ENCODE assay signal across 11 cellular contexts in the genomic region with DNA sequence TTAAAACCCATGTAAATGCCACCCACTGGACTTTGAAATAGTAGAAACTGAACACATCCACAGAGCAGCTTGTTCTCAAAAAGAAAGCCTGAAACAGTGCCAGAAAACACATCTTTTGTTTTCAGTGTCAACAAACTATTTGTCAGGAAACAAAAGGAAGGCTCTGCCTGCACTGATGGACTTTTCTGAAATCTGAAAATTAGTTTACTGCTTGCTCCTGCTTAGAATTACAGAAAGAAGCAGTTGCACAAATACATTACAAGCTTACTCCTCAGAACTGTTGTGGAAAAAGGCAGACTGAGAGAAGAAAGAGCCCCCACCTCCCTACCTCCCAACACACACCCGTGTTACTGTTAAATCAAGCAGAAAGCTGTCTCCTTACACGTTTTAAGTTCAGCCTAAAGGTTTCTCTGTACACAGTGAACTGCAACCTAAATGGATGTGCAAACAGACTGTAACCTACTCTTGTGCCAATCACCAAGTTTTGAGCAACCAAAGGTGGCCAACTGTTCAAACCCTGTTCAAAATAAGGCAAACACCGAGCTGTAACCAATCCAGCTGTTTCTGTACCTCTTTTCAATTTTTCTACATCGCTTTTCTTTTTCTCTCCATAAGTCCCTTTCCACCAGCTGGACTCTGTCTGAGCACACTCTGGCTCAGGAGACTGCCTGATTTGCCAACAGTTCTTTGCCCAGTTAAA. TPM values are rescaled to one million over a fixed set of nuclear protein-coding genes. Genes with fewer than 3 reads are reported as not detected.
DNase-seq lines count a peak whose midpoint lies in the region; ATAC-seq, FAIRE-seq and TF ChIP-seq lines count a peak whose summit lies in the region.
"Had no signal": no experiment of that assay in that cellular context is flagged by ENCODE, and none has a peak within 500 bp of the region (broad histone marks: within the 10 kb centered on the region; RNA-seq: fewer than 3 reads in every experiment).

No MANE protein-coding gene starts in this region.

- peak; percentile 34 for ATAC-seq in HG02943 (IDR thresholded peaks at IDR 0.05; ENCODE audit: low read depth, unreplicated experiment)
- no peak for ATAC-seq in HG02840 (IDR thresholded peaks at IDR 0.05; ENCODE audit: low FRiP score, unreplicated experiment)
- ATAC-seq: activated naive CD4-positive, alpha-beta T cell treated with anti-CD3 and anti-CD28 coated beads, Interleukin-2, amount 50 U/mL, for 72 hours had no signal

- peak overlapping the region; percentile 58 to 92 (median 87) for H3K27ac Mint-ChIP-seq in nephron
- H3K27ac Mint-ChIP-seq in CD14-positive monocyte: no peak overlapping the region
- H3K27ac Mint-ChIP-seq: activated naive CD4-positive, alpha-beta T cell treated with anti-CD3 and anti-CD28 coated beads, Interleukin-2, amount 50 U/mL, for 72 hours; immature natural killer cell had no signal

- intact Hi-C loops in CD14-positive monocyte (cut with micrococcal nuclease): no loop called here

- peak overlapping the region; percentile 97 for H3K27ac ChIP-seq in caudate nucleus (ENCODE audit: low read depth, low read length)
- H3K27ac ChIP-seq: SJCRH30 had no signal

- TF ChIP-seq CTCF in nephron (IDR thresholded peaks at IDR 0.05; ENCODE audit: unreplicated experiment in 3 of 3): no peak
- TF ChIP-seq CTCF in CD14-positive monocyte (IDR thresholded peaks at IDR 0.05): no peak

- TF ChIP-seq POLR2A in GM12892 (IDR thresholded peaks at IDR 0.05; ENCODE audit: low read depth, low read length): no peak

- H3K4me1 Mint-ChIP-seq in nephron (peaks cover 48% of the 10 kb centered on the region), CD14-positive monocyte (no peaks in the 10 kb centered on the region)
- H3K4me1 Mint-ChIP-seq: immature natural killer cell had no signal

- peak; percentile 78 for FAIRE-seq in GM12892 (lab: Jason Lieb, UNC)

- H3K36me3 Mint-ChIP-seq in nephron (ENCODE audit: low read depth) (no peaks in the 10 kb centered on the region), CD14-positive monocyte (no peaks in the 10 kb centered on the region)
- H3K36me3 Mint-ChIP-seq: activated naive CD4-positive, alpha-beta T cell treated with anti-CD3 and anti-CD28 coated beads, Interleukin-2, amount 50 U/mL, for 72 hours; immature natural killer cell had no signal

- no peaks in the 10 kb centered on the region for H3K9me3 Mint-ChIP-seq in nephron
- H3K9me3 Mint-ChIP-seq in CD14-positive monocyte: peaks cover 0 to 2% (median 0%) of the 10 kb centered on the region in 7 donors
- H3K9me3 Mint-ChIP-seq: activated naive CD4-positive, alpha-beta T cell treated with anti-CD3 and anti-CD28 coated beads, Interleukin-2, amount 50 U/mL, for 72 hours; immature natural killer cell had no signal

- H3K27me3 Mint-ChIP-seq in nephron (ENCODE audit: low read depth): no peaks in the 10 kb centered on the region
- H3K27me3 Mint-ChIP-seq in CD14-positive monocyte (ENCODE audit: low read depth in 3 of 3): peaks cover 1 to 6% (median 4%) of the 10 kb centered on the region in 3 donors

- H3K4me3 Mint-ChIP-seq in nephron (peak overlapping the region in 1 of 3 experiments; percentile 4), CD14-positive monocyte (no peak overlapping the region)
- H3K4me3 Mint-ChIP-seq: immature natural killer cell had no signal

- no peak for DNase-seq in GM12892 (ENCODE audit: insufficient read length)
- DNase-seq in caudate nucleus (lab: John Stamatoyannopoulos, UW): peak in 1 of 61 donors; percentile 3
- DNase-seq in CD14-positive monocyte (ENCODE audit: low spot score): no peak
- DNase-seq in DMS114 treated with DMSO at 0.1 percent for 48 hours (lab: John Stamatoyannopoulos, UW; ENCODE audit: unreplicated experiment): no peak
- no peak for DNase-seq in stimulated activated CD4-positive, alpha-beta T cell treated with anti-CD3 and anti-CD28 coated beads, Interleukin-4, amount 100 ng/mL, for 4 hours
- DNase-seq: immature natural killer cell, SJCRH30 had no signal

RNA-seq across cellular contexts. Expression of gene FRK, which starts 43.7 kb away (rescaled TPM):
- polyA plus RNA-seq in GM12892 (2012; ENCODE audit: missing spikeins): 0.93 TPM
- polyA plus RNA-seq in CD14-positive monocyte: not detected
- polyA plus RNA-seq: immature natural killer cell had no signal

Comparison
In these comparisons a context has a peak if more than half of its experiments do, and no peak if none do; other contexts are left out.
1. H3K27ac Mint-ChIP-seq: peak in nephron (3 of 3); none in CD14-positive monocyte (0 of 7).